19 cellular contexts compared by ENCODE assay signal in genomic region chr13:26591672-26592071, GRCh38. TPM values are rescaled to one million over a fixed set of nuclear protein-coding genes. Genes with fewer than 3 reads are reported as not detected.
DNase-seq lines count a peak whose midpoint lies in the region; ATAC-seq and TF ChIP-seq lines count a peak whose summit lies in the region.
"Had no signal": no experiment of that assay in that cellular context is flagged by ENCODE, and none has a peak within 500 bp of the region (broad histone marks: within the 10 kb centered on the region; RNA-seq: fewer than 3 reads in every experiment).

No MANE protein-coding gene starts in this region.

- H3K4me2 ChIP-seq in Loucy (ENCODE audit: low read depth, low read length, poor library complexity, severe bottlenecking) = no peak overlapping the region
- H3K4me2 ChIP-seq: BLaER1 had no signal

- H3K27ac ChIP-seq in right atrium auricular region (no peak overlapping the region), temporal lobe (ENCODE audit: low read depth, low read length) (peak overlapping the region; percentile 27)
- H3K27ac ChIP-seq: 22Rv1, BLaER1, C4-2B had no signal

- H3K4me3 Mint-ChIP-seq in nephron progenitor cell = no peak overlapping the region
- H3K4me3 Mint-ChIP-seq: B cell; CD4-positive, CD25-positive, alpha-beta regulatory T cell; CD8-positive, alpha-beta T cell had no signal

- no peaks in the 10 kb centered on the region for H3K9me2 ChIP-seq in Loucy (replicated peaks; ENCODE audit: low read depth, low read length)

- TF ChIP-seq CTCF in right atrium auricular region (IDR thresholded peaks at IDR 0.05) = no peak
- TF ChIP-seq CTCF in Loucy (conservative IDR thresholded peaks at IDR 0.05; ENCODE audit: low read length) = no peak
- TF ChIP-seq CTCF in nephron progenitor cell (IDR thresholded peaks at IDR 0.05) = no peak

- DNase-seq in Right ventricle myocardium inferior (ENCODE audit: missing footprints) = peak; percentile 37
- DNase-seq in right atrium auricular region (ENCODE audit: low spot score) = no peak
- DNase-seq in nephron progenitor cell = no peak
- DNase-seq in MG63 = no peak
- DNase-seq: Caco-2; CD4-positive, CD25-positive, alpha-beta regulatory T cell; CD8-positive, alpha-beta T cell; DMS153; DND-41; H7; HCEC 1CT had no signal

- H3K9me3 ChIP-seq in right atrium auricular region = peaks cover 0 to 7% of the 10 kb centered on the region in 2 donors
- peaks cover 5% of the 10 kb centered on the region; the same call in 1 of the 2 replicates for H3K9me3 ChIP-seq in Loucy (ENCODE audit: insufficient read depth, low read depth, low read length)
- H3K9me3 ChIP-seq in MG63 = peaks cover 17% of the 10 kb centered on the region

- H3K9me3 Mint-ChIP-seq in nephron progenitor cell = peaks cover 29% of the 10 kb centered on the region

- ATAC-seq in Right ventricle myocardium inferior (no peak), HG03342 (IDR thresholded peaks at IDR 0.05; ENCODE audit: unreplicated experiment) (no peak), HG02852 (IDR thresholded peaks at IDR 0.05; ENCODE audit: unreplicated experiment) (no peak)
- ATAC-seq: CD8-positive, alpha-beta T cell had no signal

- peaks cover 39% of the 10 kb centered on the region for H3K36me3 Mint-ChIP-seq in nephron progenitor cell (ENCODE audit: low read depth)
- H3K36me3 Mint-ChIP-seq: CD4-positive, CD25-positive, alpha-beta regulatory T cell; CD8-positive, alpha-beta T cell had no signal

- H3K36me3 ChIP-seq in right atrium auricular region = no peaks in the 10 kb centered on the region
- H3K36me3 ChIP-seq in Loucy (ENCODE audit: insufficient read depth, low read length) = no peaks in the 10 kb centered on the region
- H3K36me3 ChIP-seq in MG63 = peaks cover 13% of the 10 kb centered on the region
- H3K36me3 ChIP-seq: BLaER1 had no signal

- no peaks in the 10 kb centered on the region for H3F3A ChIP-seq in Loucy (ENCODE audit: low read depth)

- peak overlapping the region; percentile 0 for H3K27ac Mint-ChIP-seq in nephron progenitor cell
- H3K27ac Mint-ChIP-seq: B cell; CD4-positive, CD25-positive, alpha-beta regulatory T cell; CD8-positive, alpha-beta T cell had no signal

- H3K79me2 ChIP-seq in Loucy (ENCODE audit: insufficient read depth, low read length) = no peaks in the 10 kb centered on the region

- H3K4me1 ChIP-seq in right atrium auricular region = no peaks in the 10 kb centered on the region
- peaks cover 7% of the 10 kb centered on the region for H3K4me1 ChIP-seq in Loucy (ENCODE audit: insufficient read depth, low read length, poor library complexity, severe bottlenecking)
- H3K4me1 ChIP-seq: Caco-2 had no signal

- intact Hi-C loops in Right ventricle myocardium inferior (cut with DNase I) = no loop called here

- no peaks in the 10 kb centered on the region for H3K27me3 Mint-ChIP-seq in nephron progenitor cell (ENCODE audit: low read depth, poor library complexity)

- H3K4me1 Mint-ChIP-seq in nephron progenitor cell = peaks cover 23% of the 10 kb centered on the region
- H3K4me1 Mint-ChIP-seq: B cell; CD4-positive, CD25-positive, alpha-beta regulatory T cell had no signal

- peak overlapping the region; percentile 60; the same call in 1 of the 2 replicates for H2AFZ ChIP-seq in Loucy (ENCODE audit: low read length)

- H3K9ac ChIP-seq in Loucy (ENCODE audit: low read depth, low read length, poor library complexity, severe bottlenecking) = no peak overlapping the region
- H3K9ac ChIP-seq: BLaER1 had no signal

- no peaks in the 10 kb centered on the region for H3K27me3 ChIP-seq in right atrium auricular region
- H3K27me3 ChIP-seq in Loucy (ENCODE audit: insufficient read depth, low read length, poor library complexity, severe bottlenecking) = no peaks in the 10 kb centered on the region
- H3K27me3 ChIP-seq in MG63 = no peaks in the 10 kb centered on the region
- H3K27me3 ChIP-seq: BLaER1 had no signal

- H3K4me3 ChIP-seq in right atrium auricular region (no peak overlapping the region), Loucy (ENCODE audit: low read length, poor library complexity, severe bottlenecking) (no peak overlapping the region), MG63 (no peak overlapping the region)
- H3K4me3 ChIP-seq: BLaER1 had no signal

- no peaks in the 10 kb centered on the region for H4K20me1 ChIP-seq in Loucy (ENCODE audit: insufficient read depth, low read length, poor library complexity, severe bottlenecking)
- H4K20me1 ChIP-seq: BLaER1 had no signal

RNA-seq across cellular contexts. Expression of gene WASF3, which starts 34.2 kb away (rescaled TPM):
- total RNA-seq in Right ventricle myocardium inferior (9.9 TPM), right atrium auricular region (10 to 100 TPM; 11.8 to 14.4 TPM), temporal lobe (20.9 TPM)
- total RNA-seq in MG63 (2014; rRNA removed; shearing (Covaris generic); ENCODE audit: low replicate concordance) = 6.0 and 11.4 TPM in 2 replicates
- total RNA-seq: Caco-2; CD8-positive, alpha-beta T cell had no signal
